Comparison of ENCODE assay signal across 8 cellular contexts in the genomic region with DNA sequence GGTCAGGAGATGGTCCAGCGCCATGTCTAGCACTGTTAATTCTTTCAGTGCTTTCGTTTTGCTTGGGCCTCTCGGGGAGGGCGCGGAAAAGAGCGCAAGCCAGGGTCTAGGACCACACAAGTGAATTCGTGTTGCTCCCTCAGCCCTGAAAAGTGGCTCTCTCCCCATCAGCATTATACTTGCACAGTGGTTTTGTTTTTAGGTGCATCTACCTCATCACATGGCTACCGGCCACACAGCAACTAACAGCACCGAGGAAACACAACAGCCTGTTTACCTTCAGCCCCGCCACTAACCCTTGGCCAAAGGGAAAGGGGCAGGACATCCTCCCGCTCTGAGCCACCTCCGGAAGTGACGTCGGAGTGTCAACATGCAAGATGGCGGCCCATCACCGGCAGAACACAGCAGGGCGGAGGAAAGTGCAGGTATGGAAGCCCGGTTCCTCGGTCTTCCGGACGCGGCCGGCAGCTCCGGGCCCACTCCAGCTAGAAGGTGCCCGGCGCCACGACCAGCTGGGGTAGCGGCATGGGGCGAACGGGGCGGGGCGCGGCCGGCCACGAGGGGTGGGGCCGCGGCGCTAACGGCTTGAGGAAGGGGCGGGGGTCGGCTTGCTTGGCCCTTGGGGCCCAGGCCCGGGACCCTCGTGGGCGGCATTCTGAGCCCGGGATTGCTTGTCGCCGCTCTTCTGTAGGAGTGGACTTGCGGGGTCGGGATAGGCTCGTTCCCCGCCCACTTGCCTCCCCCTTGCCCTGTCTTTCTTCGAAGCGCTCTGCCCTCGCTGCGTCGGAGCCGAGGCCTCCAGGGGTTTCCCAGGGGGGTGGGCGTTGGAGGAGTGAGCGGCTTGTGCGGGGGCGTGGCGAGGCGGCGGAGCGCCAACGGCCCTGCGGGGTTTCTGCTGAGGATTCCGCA. TPM values are rescaled to one million over a fixed set of nuclear protein-coding genes. Genes with fewer than 3 reads are reported as not detected.
A peak's percentile ranks its signal among the peaks of the same experiment; 100 is the strongest.
DNase-seq lines count a peak whose midpoint lies in the region; ATAC-seq, FAIRE-seq and TF ChIP-seq lines count a peak whose summit lies in the region.

A gene (minus strand): TSS at position 296 of the 909 bp plus-strand sequence. CDS start 101,582 bp downstream, outside the sequence.
A gene (plus strand): TSS at position 368 of the 909 bp plus-strand sequence. CDS start 10 bp downstream, at position 378.

- H3K36me3 ChIP-seq in BE2C: no peaks in the 10 kb centered on the region

- FAIRE-seq in GM19239 (lab: Jason Lieb, UNC): peak; percentile 99

- H3K27me3 ChIP-seq in BE2C: no peaks in the 10 kb centered on the region

- peak within 1 kb of the TSS; percentile 92 for H3K27ac ChIP-seq in cingulate gyrus (ENCODE audit: low read depth, low read length)

- H3K4me1 ChIP-seq in BE2C: no peaks in the 10 kb centered on the region

- no peaks in the 10 kb centered on the region for H3K9me3 ChIP-seq in BE2C

- ATAC-seq in HG03442 (IDR thresholded peaks at IDR 0.05; ENCODE audit: unreplicated experiment): peak; percentile 97

- peak; percentile 83 for DNase-seq in BE2C
- DNase-seq in GM19239 (ENCODE audit: insufficient read length, low spot score): peak; percentile 90
- DNase-seq in NCI-H510A treated with DMSO at 0.1 percent for 48 hours (lab: John Stamatoyannopoulos, UW): peak; percentile 89
- DNase-seq in activated CD4-positive, alpha-beta T cell treated with anti-CD3 and anti-CD28 coated beads for 4 hours: peak; percentile 91
- DNase-seq in kidney tubule cell (ENCODE audit: low spot score): peak; percentile 90
- DNase-seq in stimulated activated CD4-positive, alpha-beta T cell treated with anti-CD3 and anti-CD28 coated beads, Interleukin-1b, Interleukin-23, amount 100 ng/mL, for 1 hour (ENCODE audit: low read depth in 2 of 2): peak; percentile 72 to 77

- peak within 1 kb of the TSS; percentile 69 for H3K4me3 ChIP-seq in BE2C (ENCODE audit: low read depth, low read length)

- TF ChIP-seq CTCF in BE2C (IDR thresholded peaks at IDR 0.05; ENCODE audit: low read depth, low read length): no peak

RNA-seq across cellular contexts. Expression of the first gene that starts in this region (rescaled TPM):
- polyA plus RNA-seq in BE2C (2012; ENCODE audit: insufficient read depth, insufficient read length, low read depth): not detected

RNA-seq across cellular contexts. Expression of the second gene that starts in this region (rescaled TPM):
- polyA plus RNA-seq in BE2C (2012; ENCODE audit: insufficient read depth, insufficient read length, low read depth): 7.5 TPM

Comparison
In these comparisons a context has a peak if more than half of its experiments do, and no peak if none do; other contexts are left out.
1. Peak in every context shown above with its lines: DNase-seq, ATAC-seq, H3K4me3 ChIP-seq and H3K27ac ChIP-seq.